29 cellular contexts compared by ENCODE assay signal in the genomic region with DNA sequence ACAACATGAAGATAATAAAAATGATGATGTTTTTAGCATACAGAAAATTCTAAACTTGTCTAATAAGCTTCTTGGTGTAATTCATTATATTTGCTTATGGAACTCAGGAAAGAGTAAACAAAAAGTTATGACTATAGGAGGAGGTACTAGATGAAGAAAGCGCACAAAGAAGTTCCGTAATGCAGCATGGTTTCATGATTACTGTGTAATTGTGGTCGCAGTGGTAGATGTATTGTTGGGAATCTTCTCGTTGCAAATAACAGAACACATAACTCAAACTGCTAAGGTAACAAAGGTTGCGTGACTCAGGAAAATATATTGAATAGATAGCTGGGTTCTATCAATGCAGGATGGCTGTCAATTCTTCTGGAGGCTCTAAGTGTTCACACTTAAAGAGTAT.
"Had no signal": no experiment of that assay in that cellular context is flagged by ENCODE, and none has a peak within 500 bp of the region (broad histone marks: within the 10 kb centered on the region; RNA-seq: fewer than 3 reads in every experiment).

No MANE protein-coding gene starts in this region.

- H3K36me3 Mint-ChIP-seq: activated naive CD8-positive, alpha-beta T cell treated with anti-CD3 and anti-CD28 coated beads, Interleukin-2, amount 10 ng/mL, durations not matched to agents 7 days and 5 days; immature natural killer cell; naive thymus-derived CD4-positive, alpha-beta T cell had no signal

- ATAC-seq: esophagus mucosa; heart left ventricle; naive thymus-derived CD4-positive, alpha-beta T cell; pancreas; sciatic nerve had no signal

- H3K4me3 Mint-ChIP-seq: activated B cell treated with CpG ODN at 0.5 μM for 24 hours; activated naive CD4-positive, alpha-beta T cell treated with anti-CD3 and anti-CD28 coated beads for 36 hours; activated naive CD8-positive, alpha-beta T cell treated with anti-CD3 and anti-CD28 coated beads, Interleukin-2, amount 10 ng/mL, durations not matched to agents 7 days and 5 days; endodermal cell; immature natural killer cell; naive thymus-derived CD4-positive, alpha-beta T cell; neural crest cell had no signal

- H3K9me3 Mint-ChIP-seq: activated B cell treated with CpG ODN at 0.5 μM for 24 hours; activated naive CD4-positive, alpha-beta T cell treated with anti-CD3 and anti-CD28 coated beads for 36 hours; activated naive CD8-positive, alpha-beta T cell treated with anti-CD3 and anti-CD28 coated beads, Interleukin-2, amount 10 ng/mL, durations not matched to agents 7 days and 5 days; endodermal cell; immature natural killer cell; neural crest cell had no signal

- H3K27ac Mint-ChIP-seq: activated B cell treated with CpG ODN at 0.5 μM for 24 hours; activated naive CD4-positive, alpha-beta T cell treated with anti-CD3 and anti-CD28 coated beads for 36 hours; activated naive CD8-positive, alpha-beta T cell treated with anti-CD3 and anti-CD28 coated beads, Interleukin-2, amount 10 ng/mL, durations not matched to agents 7 days and 5 days; endodermal cell; immature natural killer cell; stimulated activated naive B cell treated with anti-CD40 and anti-IgM and Interleukin-4, amounts not matched to agents 10 μg/mL and 1 μg/mL and 100 μg/mL, for 72 hours had no signal

- H3K27me3 Mint-ChIP-seq: activated B cell treated with CpG ODN at 0.5 μM for 24 hours; activated naive CD8-positive, alpha-beta T cell treated with anti-CD3 and anti-CD28 coated beads, Interleukin-2, amount 10 ng/mL, durations not matched to agents 7 days and 5 days; stimulated activated naive B cell treated with anti-CD40 and anti-IgM and Interleukin-4, amounts not matched to agents 10 μg/mL and 1 μg/mL and 100 μg/mL, for 72 hours had no signal

- DNase-seq: activated B cell treated with CpG ODN at 0.5 μM for 24 hours; activated CD4-positive, alpha-beta T cell treated with anti-CD3 and anti-CD28 coated beads, Interleukin-2, amount 50 U/mL, for 4 hours; activated CD8-positive, alpha-beta memory T cell treated with anti-CD3 and anti-CD28 coated beads for 24 hours; activated effector memory CD4-positive, alpha-beta T cell treated with anti-CD3 and anti-CD28 coated beads, Interleukin-2, amount 50 U/mL, for 16 hours; activated naive CD4-positive, alpha-beta T cell treated with anti-CD3 and anti-CD28 coated beads for 36 hours; activated naive CD8-positive, alpha-beta T cell treated with anti-CD3 and anti-CD28 coated beads, Interleukin-2, amount 10 ng/mL, durations not matched to agents 7 days and 5 days; brain microvascular endothelial cell; cortex of kidney; endodermal cell; foreskin fibroblast; heart left ventricle; hypothalamus; immature natural killer cell; kidney; left colon; midbrain; naive thymus-derived CD4-positive, alpha-beta T cell; nucleus accumbens; pancreas; retina; stimulated activated CD4-positive, alpha-beta T cell treated with anti-CD3 and anti-CD28 coated beads, Interleukin-12 subunit alpha, Interleukin-12 subunit beta, amount 100 ng/mL, for 4 hours; stimulated activated CD4-positive, alpha-beta T cell treated with anti-CD3 and anti-CD28 coated beads, Interleukin-4, amount 100 ng/mL, for 24 hours; stimulated activated naive B cell treated with anti-CD40 and anti-IgM and Interleukin-4, amounts not matched to agents 10 μg/mL and 1 μg/mL and 100 μg/mL, for 72 hours; stomach; thyroid gland; upper lobe of left lung had no signal

- H3K4me1 Mint-ChIP-seq: activated naive CD8-positive, alpha-beta T cell treated with anti-CD3 and anti-CD28 coated beads, Interleukin-2, amount 10 ng/mL, durations not matched to agents 7 days and 5 days; endodermal cell had no signal
